8 cellular contexts compared by ENCODE assay signal in genomic region chr12:82358200-82359114, GRCh38. TPM values are rescaled to one million over a fixed set of nuclear protein-coding genes. Genes with fewer than 3 reads are reported as not detected.
DNase-seq lines count a peak whose midpoint lies in the region; ATAC-seq lines count a peak whose summit lies in the region.

Gene CCDC59 (minus strand): TSS chr12:82358387. CDS start chr12:82358376, 11 bp downstream.
Gene METTL25 (plus strand): TSS chr12:82358529. CDS start chr12:82358566, 37 bp downstream.

- H3K4me1 Mint-ChIP-seq in activated CD4-positive, alpha-beta T cell treated with anti-CD3 and anti-CD28 coated beads, Interleukin-2, amount 10 ng/mL, durations not matched to agents 24 days and 14 days, result peaks cover 35% of the 10 kb centered on the region

- H3K27me3 Mint-ChIP-seq in activated CD4-positive, alpha-beta T cell treated with anti-CD3 and anti-CD28 coated beads, Interleukin-2, amount 10 ng/mL, durations not matched to agents 24 days and 14 days, result no peaks in the 10 kb centered on the region

- peak within 1 kb of the TSS; percentile 97 for H3K4me3 Mint-ChIP-seq in activated CD4-positive, alpha-beta T cell treated with anti-CD3 and anti-CD28 coated beads, Interleukin-2, amount 10 ng/mL, durations not matched to agents 24 days and 14 days

- H3K27ac Mint-ChIP-seq in activated CD4-positive, alpha-beta T cell treated with anti-CD3 and anti-CD28 coated beads, Interleukin-2, amount 10 ng/mL, durations not matched to agents 24 days and 14 days, result peak within 1 kb of the TSS; percentile 100

- peaks cover 33% of the 10 kb centered on the region for H3K36me3 Mint-ChIP-seq in activated CD4-positive, alpha-beta T cell treated with anti-CD3 and anti-CD28 coated beads, Interleukin-2, amount 10 ng/mL, durations not matched to agents 24 days and 14 days (ENCODE audit: low read depth)

- intact Hi-C loops in activated CD4-positive, alpha-beta T cell treated with anti-CD3 and anti-CD28 coated beads, Interleukin-2, amount 10 ng/mL, durations not matched to agents 24 days and 14 days (cut with micrococcal nuclease), result loop anchor here (1.0 kb wide), 2 partner anchors 329 to 714 kb away; no protein-coding TSS in a partner anchor

- peak; percentile 94 for ATAC-seq in HG03460 (IDR thresholded peaks at IDR 0.05; ENCODE audit: unreplicated experiment)

- DNase-seq in C1 segment of cervical spinal cord (lab: John Stamatoyannopoulos, UW), result peak; percentile 90 to 100 (median 99)
- DNase-seq in GM19240 (ENCODE audit: insufficient read length, low spot score), result peak; percentile 77
- peak; percentile 90 for DNase-seq in NCI-H524 treated with DMSO at 0.1 percent for 48 hours (lab: John Stamatoyannopoulos, UW)
- DNase-seq in activated CD4-positive, alpha-beta T cell treated with anti-CD3 and anti-CD28 coated beads, Interleukin-2, amount 10 ng/mL, durations not matched to agents 24 days and 14 days, result peak; percentile 98
- peak; percentile 73 for DNase-seq in cortex of kidney (lab: John Stamatoyannopoulos, UW)
- peak; percentile 99 for DNase-seq in left kidney (ENCODE audit: low read depth, low spot score)
- DNase-seq in stimulated activated CD4-positive, alpha-beta T cell treated with anti-CD3 and anti-CD28 coated beads, Interleukin-2, amount 100 ng/mL, for 24 hours, result peak; percentile 96 to 99

- peaks cover 3% of the 10 kb centered on the region for H3K9me3 Mint-ChIP-seq in activated CD4-positive, alpha-beta T cell treated with anti-CD3 and anti-CD28 coated beads, Interleukin-2, amount 10 ng/mL, durations not matched to agents 24 days and 14 days

RNA-seq across cellular contexts. Expression of gene CCDC59, which starts in this region (rescaled TPM):
- total RNA-seq in activated CD4-positive, alpha-beta T cell treated with anti-CD3 and anti-CD28 coated beads, Interleukin-2, amount 10 ng/mL, durations not matched to agents 24 days and 14 days, result 101 and 102 TPM in 2 replicates

RNA-seq across cellular contexts. Expression of gene METTL25, which starts in this region (rescaled TPM):
- 6.3 and 7.8 TPM in 2 replicates for total RNA-seq in activated CD4-positive, alpha-beta T cell treated with anti-CD3 and anti-CD28 coated beads, Interleukin-2, amount 10 ng/mL, durations not matched to agents 24 days and 14 days

Comparison
In these comparisons a context has a peak if more than half of its experiments do, and no peak if none do; other contexts are left out.
1. Peak in every context shown above with its lines: DNase-seq and ATAC-seq.